ENCODE assay signal across 1 cellular context in genomic region chr3:65678480-65678879, GRCh38.
TF ChIP-seq lines count a peak whose summit lies in the region.

No MANE protein-coding gene starts in this region.

TF ChIP-seq in IMR-90, 13 proteins besides CTCF, POLR2A, EP300 and RAD21 (continued from another document):
- no peak for TF ChIP-seq ELK1 (IDR thresholded peaks at IDR 0.05; ENCODE audit: borderline replicate concordance, low read depth, low read length)
- no peak for TF ChIP-seq RCOR1 (IDR thresholded peaks at IDR 0.05; ENCODE audit: insufficient replicate concordance, low read length)
- no peak for TF ChIP-seq USF2 (IDR thresholded peaks at IDR 0.05; ENCODE audit: low read depth, low read length)
- no peak for TF ChIP-seq RFX5 (IDR thresholded peaks at IDR 0.05; ENCODE audit: low read depth, low read length)
- TF ChIP-seq SMC3 (IDR thresholded peaks at IDR 0.05; ENCODE audit: low read depth, low read length) = no peak
- no peak for TF ChIP-seq FOS (IDR thresholded peaks at IDR 0.05; ENCODE audit: low read depth, low read length)
- TF ChIP-seq MXI1 (IDR thresholded peaks at IDR 0.05; ENCODE audit: borderline replicate concordance, low read depth, low read length) = no peak
